8 cellular contexts compared by ENCODE assay signal in the genomic region with DNA sequence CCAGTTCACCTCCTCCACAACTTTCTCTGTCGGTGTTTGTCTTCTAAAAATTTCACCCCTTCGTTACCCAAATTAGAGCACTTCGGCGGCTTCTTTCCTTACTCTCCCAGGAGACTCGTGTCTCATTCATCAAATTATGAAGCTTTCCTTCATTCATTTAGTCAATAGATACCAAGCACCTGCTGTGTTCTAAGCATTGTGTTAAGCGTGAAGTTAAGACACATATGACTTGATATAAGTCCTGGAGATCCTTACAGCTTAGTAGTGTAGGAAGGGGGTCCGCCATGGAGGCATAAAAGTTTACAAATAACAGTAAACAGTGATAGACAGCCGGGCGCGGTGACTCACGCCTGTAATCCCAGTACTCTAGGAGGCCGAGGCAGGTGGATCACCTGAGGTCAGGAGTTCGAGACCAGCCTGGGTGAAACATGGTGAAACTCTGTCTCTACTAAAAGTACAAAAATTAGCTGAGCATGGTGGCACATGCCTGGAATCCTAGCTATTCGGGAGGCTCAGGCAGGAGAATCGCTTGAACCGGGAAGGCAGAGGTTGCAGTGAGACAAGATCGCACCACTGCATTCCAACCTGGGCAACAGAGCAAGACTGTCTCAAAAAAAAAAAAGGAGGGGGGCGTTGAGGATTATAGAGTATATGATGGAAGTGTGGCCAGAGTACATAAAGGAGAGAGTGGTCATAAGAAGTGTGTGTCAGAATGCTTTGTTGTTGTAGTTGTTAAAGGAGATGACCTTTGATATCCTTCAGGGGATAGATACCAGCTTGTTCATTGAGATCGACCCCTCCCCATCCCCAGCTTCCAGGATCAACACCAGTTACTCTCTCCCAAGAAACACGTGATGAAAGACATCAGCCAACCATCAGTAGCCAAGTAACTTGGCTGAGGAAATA. TPM values are rescaled to one million over a fixed set of nuclear protein-coding genes. Genes with fewer than 3 reads are reported as not detected.
DNase-seq lines count a peak whose midpoint lies in the region; ATAC-seq and TF ChIP-seq lines count a peak whose summit lies in the region.

No MANE protein-coding gene starts in this region.

- H3K27me3 Mint-ChIP-seq in activated CD4-positive, alpha-beta T cell treated with anti-CD3 and anti-CD28 coated beads, Interleukin-2, amount 10 ng/mL, durations not matched to agents 24 days and 14 days: no peaks in the 10 kb centered on the region
- H3K27me3 Mint-ChIP-seq in activated naive CD8-positive, alpha-beta T cell treated with anti-CD3 and anti-CD28 coated beads for 36 hours: no peaks in the 10 kb centered on the region

- H3K4me1 Mint-ChIP-seq in activated CD4-positive, alpha-beta T cell treated with anti-CD3 and anti-CD28 coated beads, Interleukin-2, amount 10 ng/mL, durations not matched to agents 24 days and 14 days: peaks cover 34% of the 10 kb centered on the region
- H3K4me1 Mint-ChIP-seq in activated naive CD8-positive, alpha-beta T cell treated with anti-CD3 and anti-CD28 coated beads for 36 hours: peaks cover 47% of the 10 kb centered on the region

- H3K36me3 ChIP-seq in kidney epithelial cell (ENCODE audit: control insufficient read depth, insufficient read depth, low read length): no peaks in the 10 kb centered on the region
- H3K36me3 ChIP-seq in thymus (ENCODE audit: control insufficient read depth, insufficient read depth): no peaks in the 10 kb centered on the region

- peak overlapping the region; percentile 94 for H3K27ac Mint-ChIP-seq in activated CD4-positive, alpha-beta T cell treated with anti-CD3 and anti-CD28 coated beads, Interleukin-2, amount 10 ng/mL, durations not matched to agents 24 days and 14 days
- H3K27ac Mint-ChIP-seq in activated naive CD8-positive, alpha-beta T cell treated with anti-CD3 and anti-CD28 coated beads for 36 hours: peak overlapping the region; percentile 92

- peak overlapping the region; percentile 19 for H3K27ac ChIP-seq in thymus (ENCODE audit: low read depth)

- H3K36me3 Mint-ChIP-seq in activated CD4-positive, alpha-beta T cell treated with anti-CD3 and anti-CD28 coated beads, Interleukin-2, amount 10 ng/mL, durations not matched to agents 24 days and 14 days (ENCODE audit: low read depth): peaks cover 5% of the 10 kb centered on the region
- H3K36me3 Mint-ChIP-seq in activated naive CD8-positive, alpha-beta T cell treated with anti-CD3 and anti-CD28 coated beads for 36 hours: peaks cover 11% of the 10 kb centered on the region

- no peak for ATAC-seq in GM19467 (IDR thresholded peaks at IDR 0.05; ENCODE audit: unreplicated experiment)

- H3K4me3 Mint-ChIP-seq in activated CD4-positive, alpha-beta T cell treated with anti-CD3 and anti-CD28 coated beads, Interleukin-2, amount 10 ng/mL, durations not matched to agents 24 days and 14 days: peak overlapping the region; percentile 91
- H3K4me3 Mint-ChIP-seq in activated naive CD8-positive, alpha-beta T cell treated with anti-CD3 and anti-CD28 coated beads for 36 hours: peak overlapping the region; percentile 94

- DNase-seq in activated CD4-positive, alpha-beta T cell treated with anti-CD3 and anti-CD28 coated beads, Interleukin-2, amount 10 ng/mL, durations not matched to agents 24 days and 14 days: peak; percentile 64
- DNase-seq in activated CD4-positive, alpha-beta T cell treated with anti-CD3 and anti-CD28 coated beads, Interleukin-2, amount 50 U/mL, for 1 hour: no peak
- DNase-seq in activated naive CD8-positive, alpha-beta T cell treated with anti-CD3 and anti-CD28 coated beads for 36 hours: no peak
- DNase-seq in kidney epithelial cell (ENCODE audit: low read depth) (no peak), HUDEP-2 (lab: John Stamatoyannopoulos, UW; ENCODE audit: unreplicated experiment in 76 of 76) (no peak), epidermal melanocyte (ENCODE audit: insufficient read length, low spot score) (no peak)

- no peaks in the 10 kb centered on the region for H3K9me3 Mint-ChIP-seq in activated CD4-positive, alpha-beta T cell treated with anti-CD3 and anti-CD28 coated beads, Interleukin-2, amount 10 ng/mL, durations not matched to agents 24 days and 14 days
- no peaks in the 10 kb centered on the region for H3K9me3 Mint-ChIP-seq in activated naive CD8-positive, alpha-beta T cell treated with anti-CD3 and anti-CD28 coated beads for 36 hours

- no peak for TF ChIP-seq CTCF in kidney epithelial cell (IDR thresholded peaks at IDR 0.05; ENCODE audit: insufficient read depth, low read length, poor library complexity, severe bottlenecking)

- H3K4me1 ChIP-seq in thymus (ENCODE audit: control insufficient read depth, insufficient read depth, low read length): peaks cover 17% of the 10 kb centered on the region

- peak overlapping the region; percentile 92 for H3K4me3 ChIP-seq in kidney epithelial cell (ENCODE audit: low read depth, low read length)
- H3K4me3 ChIP-seq in thymus (ENCODE audit: low read length): peak overlapping the region; percentile 77

- no peaks in the 10 kb centered on the region for H3K9me3 ChIP-seq in thymus (ENCODE audit: control insufficient read depth)

- 62% methylated on average over 20 of the region's 20 CpGs for WGBS in thymus

- intact Hi-C loops in activated CD4-positive, alpha-beta T cell treated with anti-CD3 and anti-CD28 coated beads, Interleukin-2, amount 10 ng/mL, durations not matched to agents 24 days and 14 days (cut with micrococcal nuclease): loop anchor here (1.0 to 10.0 kb wide), 6 partner anchors 29 to 549 kb away; partner anchors contain the start of genes BAHD1, C15orf62, CHST14 and GCHFR

- H3K27me3 ChIP-seq in kidney epithelial cell (ENCODE audit: control insufficient read depth, insufficient read depth, low read length) (no peaks in the 10 kb centered on the region), thymus (ENCODE audit: control insufficient read depth, insufficient read depth) (no peaks in the 10 kb centered on the region)

RNA-seq across cellular contexts. Expression of gene CCDC32, which starts 0.7 kb away (rescaled TPM):
- total RNA-seq in activated CD4-positive, alpha-beta T cell treated with anti-CD3 and anti-CD28 coated beads, Interleukin-2, amount 10 ng/mL, durations not matched to agents 24 days and 14 days: 29.9 and 33.5 TPM in 2 replicates
- total RNA-seq in activated naive CD8-positive, alpha-beta T cell treated with anti-CD3 and anti-CD28 coated beads for 36 hours: 10 to 100 TPM; 21.3 to 27.3 TPM
- 23.5 and 39.0 TPM in 2 replicates for total RNA-seq in kidney epithelial cell
- 39.2 TPM for polyA plus RNA-seq in thymus

RNA-seq across cellular contexts. Expression of gene RPUSD2, which starts 3.5 kb away (rescaled TPM):
- total RNA-seq in activated CD4-positive, alpha-beta T cell treated with anti-CD3 and anti-CD28 coated beads, Interleukin-2, amount 10 ng/mL, durations not matched to agents 24 days and 14 days: 19.3 and 20.5 TPM in 2 replicates
- total RNA-seq in activated naive CD8-positive, alpha-beta T cell treated with anti-CD3 and anti-CD28 coated beads for 36 hours: 10 to 100 TPM; 22.9 to 26.1 TPM
- 17.6 and 18.1 TPM in 2 replicates for total RNA-seq in kidney epithelial cell
- polyA plus RNA-seq in thymus: 15.2 TPM

RNA-seq across cellular contexts. Expression of gene KNL1, which starts 28.5 kb away (rescaled TPM):
- total RNA-seq in activated CD4-positive, alpha-beta T cell treated with anti-CD3 and anti-CD28 coated beads, Interleukin-2, amount 10 ng/mL, durations not matched to agents 24 days and 14 days: 25.3 and 25.6 TPM in 2 replicates
- 10 to 100 TPM; 23.8 to 24.5 TPM for total RNA-seq in activated naive CD8-positive, alpha-beta T cell treated with anti-CD3 and anti-CD28 coated beads for 36 hours
- total RNA-seq in kidney epithelial cell: 3.2 and 3.8 TPM in 2 replicates
- 2.4 TPM for polyA plus RNA-seq in thymus
